ENCODE assay signal across 1 cellular context in the genomic region with DNA sequence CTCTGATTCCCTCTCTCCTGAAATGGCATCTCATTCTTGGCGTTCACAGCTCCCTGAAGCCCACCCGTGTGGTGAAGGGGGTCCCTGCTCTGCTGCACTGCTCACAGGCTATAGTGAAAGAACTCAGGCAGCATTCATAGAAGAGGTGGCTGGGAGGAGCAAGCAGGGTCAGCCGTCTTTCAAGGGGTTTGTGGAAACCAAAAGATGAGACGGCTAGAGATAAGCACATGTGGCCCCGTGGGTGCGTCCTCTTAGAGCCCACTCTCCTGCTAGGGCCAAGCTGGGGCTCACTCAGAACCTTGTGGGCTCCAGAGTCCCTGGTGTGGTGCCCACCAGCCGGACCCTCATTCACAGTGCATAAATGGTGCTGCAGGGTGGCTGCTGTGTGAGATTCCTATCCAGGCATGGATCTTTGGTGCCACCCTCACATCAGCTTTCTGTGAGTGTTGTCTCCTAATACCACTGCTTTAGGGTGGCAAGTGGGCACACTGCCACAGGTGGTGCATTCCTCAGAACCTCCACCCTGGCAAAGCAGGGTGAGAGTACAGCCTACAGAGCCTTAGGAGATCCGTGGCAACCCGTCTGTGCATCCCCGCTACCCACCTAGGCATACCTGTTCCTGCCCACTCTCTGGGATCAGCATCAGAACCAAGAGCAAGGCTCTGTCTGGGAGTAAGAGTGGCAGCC.
TF ChIP-seq lines count a peak whose summit lies in the region.

No MANE protein-coding gene starts in this region.

TF ChIP-seq in K562, 482 proteins besides CTCF, POLR2A, EP300 and RAD21 (continued from another document):
- TF ChIP-seq, protein P1, sequence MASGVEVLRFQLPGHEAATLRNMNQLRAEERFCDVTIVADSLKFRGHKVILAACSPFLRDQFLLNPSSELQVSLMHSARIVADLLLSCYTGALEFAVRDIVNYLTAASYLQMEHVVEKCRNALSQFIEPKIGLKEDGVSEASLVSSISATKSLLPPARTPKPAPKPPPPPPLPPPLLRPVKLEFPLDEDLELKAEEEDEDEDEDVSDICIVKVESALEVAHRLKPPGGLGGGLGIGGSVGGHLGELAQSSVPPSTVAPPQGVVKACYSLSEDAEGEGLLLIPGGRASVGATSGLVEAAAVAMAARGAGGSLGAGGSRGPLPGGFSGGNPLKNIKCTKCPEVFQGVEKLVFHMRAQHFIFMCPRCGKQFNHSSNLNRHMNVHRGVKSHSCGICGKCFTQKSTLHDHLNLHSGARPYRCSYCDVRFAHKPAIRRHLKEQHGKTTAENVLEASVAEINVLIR (CRISPR knock-in tag; IDR thresholded peaks at IDR 0.05), result no peak
- TF ChIP-seq SLC30A9 (CRISPR knock-in tag; IDR thresholded peaks at IDR 0.05) (no peak), CXXC5 (CRISPR knock-in tag; IDR thresholded peaks at IDR 0.05) (peak; percentile 39; the same call in 1 of the 2 replicates), SMARCC2 (IDR thresholded peaks at IDR 0.05; ENCODE audit: low read depth) (no peak), STAG1 (CRISPR knock-in tag; IDR thresholded peaks at IDR 0.05; ENCODE audit: borderline replicate concordance) (no peak), PTRF (tag; IDR thresholded peaks at IDR 0.05) (no peak), MTA2 (IDR thresholded peaks at IDR 0.05; ENCODE audit: low read depth) (peak; percentile 6; the same call in 1 of the 2 replicates), DMBX1 (CRISPR knock-in tag; IDR thresholded peaks at IDR 0.05; ENCODE audit: borderline replicate concordance) (no peak), FOXJ2 (tag; IDR thresholded peaks at IDR 0.05) (no peak), MYC (IDR thresholded peaks at IDR 0.05; ENCODE audit: low read depth, low read length) (peak; percentile 22; the same call in 1 of the 2 replicates), MYC (CRISPR knock-in tag; IDR thresholded peaks at IDR 0.05; ENCODE audit: borderline replicate concordance, low read depth) (no peak), RBM25 (IDR thresholded peaks at IDR 0.05; ENCODE audit: low read depth, low read length, severe bottlenecking) (no peak), SETDB1 (IDR thresholded peaks at IDR 0.05; ENCODE audit: low read length) (no peak), ZNF174 (CRISPR knock-in tag; IDR thresholded peaks at IDR 0.05) (no peak), MYNN (IDR thresholded peaks at IDR 0.05) (peak; percentile 1; the same call in 1 of the 2 replicates), MYNN (CRISPR knock-in tag; IDR thresholded peaks at IDR 0.05) (no peak), BDP1 (IDR thresholded peaks at IDR 0.05; ENCODE audit: insufficient read depth, insufficient read length) (no peak), NR2F6 (CRISPR knock-in tag; IDR thresholded peaks at IDR 0.05) (no peak), CBFA2T2 (conservative IDR thresholded peaks at IDR 0.05) (no peak), NCOA6 (IDR thresholded peaks at IDR 0.05) (no peak), NEUROD1 (IDR thresholded peaks at IDR 0.05; ENCODE audit: borderline replicate concordance, low read depth, low read length, partially characterized antibody) (no peak), ZSCAN29 (IDR thresholded peaks at IDR 0.05) (no peak), ZNF764 (CRISPR knock-in tag; IDR thresholded peaks at IDR 0.05; ENCODE audit: low read depth) (no peak), STAT5A (IDR thresholded peaks at IDR 0.05; ENCODE audit: borderline replicate concordance, low read length) (0 out of 2 replicates have a peak, but pooled peaks have one; percentile 11), NFYB (IDR thresholded peaks at IDR 0.05; ENCODE audit: extremely low read depth, insufficient read length) (no peak), DDX20 (tag; IDR thresholded peaks at IDR 0.05; ENCODE audit: low read depth) (no peak), PURB (CRISPR knock-in tag; IDR thresholded peaks at IDR 0.05; ENCODE audit: low read depth) (no peak), CBX3 (IDR thresholded peaks at IDR 0.05; ENCODE audit: borderline replicate concordance in 1 of 2, low read length in 2 of 2) (no peak), WHSC1 (IDR thresholded peaks at IDR 0.05; ENCODE audit: low read length) (no peak), ZBTB7A (IDR thresholded peaks at IDR 0.05; ENCODE audit: borderline replicate concordance, control insufficient read depth, low read depth, low read length) (peak; percentile 82; the same call in 1 of the 2 replicates), GABPB2 (CRISPR knock-in tag; conservative IDR thresholded peaks at IDR 0.05) (no peak), POLR2H (tag; IDR thresholded peaks at IDR 0.05; ENCODE audit: low read depth) (no peak), MCM7 (IDR thresholded peaks at IDR 0.05) (no peak), L3MBTL2 (IDR thresholded peaks at IDR 0.05) (0 out of 2 replicates have a peak, but pooled peaks have one; percentile 22), RBM14 (IDR thresholded peaks at IDR 0.05; ENCODE audit: borderline replicate concordance, insufficient read depth, low read depth, low read length) (no peak)
- TF ChIP-seq, protein P2, sequence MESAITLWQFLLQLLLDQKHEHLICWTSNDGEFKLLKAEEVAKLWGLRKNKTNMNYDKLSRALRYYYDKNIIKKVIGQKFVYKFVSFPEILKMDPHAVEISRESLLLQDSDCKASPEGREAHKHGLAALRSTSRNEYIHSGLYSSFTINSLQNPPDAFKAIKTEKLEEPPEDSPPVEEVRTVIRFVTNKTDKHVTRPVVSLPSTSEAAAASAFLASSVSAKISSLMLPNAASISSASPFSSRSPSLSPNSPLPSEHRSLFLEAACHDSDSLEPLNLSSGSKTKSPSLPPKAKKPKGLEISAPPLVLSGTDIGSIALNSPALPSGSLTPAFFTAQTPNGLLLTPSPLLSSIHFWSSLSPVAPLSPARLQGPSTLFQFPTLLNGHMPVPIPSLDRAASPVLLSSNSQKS (CRISPR knock-in tag; IDR thresholded peaks at IDR 0.05), result no peak
- TF ChIP-seq, protein P3, sequence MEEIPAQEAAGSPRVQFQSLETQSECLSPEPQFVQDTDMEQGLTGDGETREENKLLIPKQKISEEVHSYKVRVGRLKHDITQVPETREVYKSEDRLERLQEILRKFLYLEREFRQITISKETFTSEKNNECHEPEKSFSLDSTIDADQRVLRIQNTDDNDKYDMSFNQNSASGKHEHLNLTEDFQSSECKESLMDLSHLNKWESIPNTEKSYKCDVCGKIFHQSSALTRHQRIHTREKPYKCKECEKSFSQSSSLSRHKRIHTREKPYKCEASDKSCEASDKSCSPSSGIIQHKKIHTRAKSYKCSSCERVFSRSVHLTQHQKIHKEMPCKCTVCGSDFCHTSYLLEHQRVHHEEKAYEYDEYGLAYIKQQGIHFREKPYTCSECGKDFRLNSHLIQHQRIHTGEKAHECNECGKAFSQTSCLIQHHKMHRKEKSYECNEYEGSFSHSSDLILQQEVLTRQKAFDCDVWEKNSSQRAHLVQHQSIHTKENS (CRISPR knock-in tag; IDR thresholded peaks at IDR 0.05), result no peak
- TF ChIP-seq, protein P4, sequence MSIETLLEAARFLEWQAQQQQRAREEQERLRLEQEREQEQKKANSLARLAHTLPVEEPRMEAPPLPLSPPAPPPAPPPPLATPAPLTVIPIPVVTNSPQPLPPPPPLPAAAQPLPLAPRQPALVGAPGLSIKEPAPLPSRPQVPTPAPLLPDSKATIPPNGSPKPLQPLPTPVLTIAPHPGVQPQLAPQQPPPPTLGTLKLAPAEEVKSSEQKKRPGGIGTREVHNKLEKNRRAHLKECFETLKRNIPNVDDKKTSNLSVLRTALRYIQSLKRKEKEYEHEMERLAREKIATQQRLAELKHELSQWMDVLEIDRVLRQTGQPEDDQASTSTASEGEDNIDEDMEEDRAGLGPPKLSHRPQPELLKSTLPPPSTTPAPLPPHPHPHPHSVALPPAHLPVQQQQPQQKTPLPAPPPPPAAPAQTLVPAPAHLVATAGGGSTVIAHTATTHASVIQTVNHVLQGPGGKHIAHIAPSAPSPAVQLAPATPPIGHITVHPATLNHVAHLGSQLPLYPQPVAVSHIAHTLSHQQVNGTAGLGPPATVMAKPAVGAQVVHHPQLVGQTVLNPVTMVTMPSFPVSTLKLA (conservative IDR thresholded peaks at IDR 0.05), result 0 out of 4 replicates have a peak, but pooled peaks of 1 of the 2 experiments have one; percentile 25
- TF ChIP-seq, protein P5, sequence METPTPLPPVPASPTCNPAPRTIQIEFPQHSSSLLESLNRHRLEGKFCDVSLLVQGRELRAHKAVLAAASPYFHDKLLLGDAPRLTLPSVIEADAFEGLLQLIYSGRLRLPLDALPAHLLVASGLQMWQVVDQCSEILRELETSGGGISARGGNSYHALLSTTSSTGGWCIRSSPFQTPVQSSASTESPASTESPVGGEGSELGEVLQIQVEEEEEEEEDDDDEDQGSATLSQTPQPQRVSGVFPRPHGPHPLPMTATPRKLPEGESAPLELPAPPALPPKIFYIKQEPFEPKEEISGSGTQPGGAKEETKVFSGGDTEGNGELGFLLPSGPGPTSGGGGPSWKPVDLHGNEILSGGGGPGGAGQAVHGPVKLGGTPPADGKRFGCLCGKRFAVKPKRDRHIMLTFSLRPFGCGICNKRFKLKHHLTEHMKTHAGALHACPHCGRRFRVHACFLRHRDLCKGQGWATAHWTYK (CRISPR knock-in tag; IDR thresholded peaks at IDR 0.05), result no peak
- TF ChIP-seq, protein P6, sequence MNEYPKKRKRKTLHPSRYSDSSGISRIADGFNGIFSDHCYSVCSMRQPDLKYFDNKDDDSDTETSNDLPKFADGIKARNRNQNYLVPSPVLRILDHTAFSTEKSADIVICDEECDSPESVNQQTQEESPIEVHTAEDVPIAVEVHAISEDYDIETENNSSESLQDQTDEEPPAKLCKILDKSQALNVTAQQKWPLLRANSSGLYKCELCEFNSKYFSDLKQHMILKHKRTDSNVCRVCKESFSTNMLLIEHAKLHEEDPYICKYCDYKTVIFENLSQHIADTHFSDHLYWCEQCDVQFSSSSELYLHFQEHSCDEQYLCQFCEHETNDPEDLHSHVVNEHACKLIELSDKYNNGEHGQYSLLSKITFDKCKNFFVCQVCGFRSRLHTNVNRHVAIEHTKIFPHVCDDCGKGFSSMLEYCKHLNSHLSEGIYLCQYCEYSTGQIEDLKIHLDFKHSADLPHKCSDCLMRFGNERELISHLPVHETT (CRISPR knock-in tag; conservative IDR thresholded peaks at IDR 0.05 in 1 of 2, IDR thresholded peaks at IDR 0.05 in 1 of 2), result no peak
- TF ChIP-seq, protein P7, sequence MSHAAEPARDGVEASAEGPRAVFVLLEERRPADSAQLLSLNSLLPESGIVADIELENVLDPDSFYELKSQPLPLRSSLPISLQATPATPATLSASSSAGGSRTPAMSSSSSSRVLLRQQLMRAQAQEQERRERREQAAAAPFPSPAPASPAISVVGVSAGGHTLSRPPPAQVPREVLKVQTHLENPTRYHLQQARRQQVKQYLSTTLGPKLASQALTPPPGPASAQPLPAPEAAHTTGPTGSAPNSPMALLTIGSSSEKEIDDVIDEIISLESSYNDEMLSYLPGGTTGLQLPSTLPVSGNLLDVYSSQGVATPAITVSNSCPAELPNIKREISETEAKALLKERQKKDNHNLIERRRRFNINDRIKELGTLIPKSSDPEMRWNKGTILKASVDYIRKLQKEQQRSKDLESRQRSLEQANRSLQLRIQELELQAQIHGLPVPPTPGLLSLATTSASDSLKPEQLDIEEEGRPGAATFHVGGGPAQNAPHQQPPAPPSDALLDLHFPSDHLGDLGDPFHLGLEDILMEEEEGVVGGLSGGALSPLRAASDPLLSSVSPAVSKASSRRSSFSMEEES (CRISPR knock-in tag; IDR thresholded peaks at IDR 0.05), result no peak
- TF ChIP-seq, protein P8, sequence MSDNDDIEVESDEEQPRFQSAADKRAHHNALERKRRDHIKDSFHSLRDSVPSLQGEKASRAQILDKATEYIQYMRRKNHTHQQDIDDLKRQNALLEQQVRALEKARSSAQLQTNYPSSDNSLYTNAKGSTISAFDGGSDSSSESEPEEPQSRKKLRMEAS (CRISPR knock-in tag; IDR thresholded peaks at IDR 0.05), result 0 out of 2 replicates have a peak, but pooled peaks have one; percentile 5
- TF ChIP-seq, protein P9, sequence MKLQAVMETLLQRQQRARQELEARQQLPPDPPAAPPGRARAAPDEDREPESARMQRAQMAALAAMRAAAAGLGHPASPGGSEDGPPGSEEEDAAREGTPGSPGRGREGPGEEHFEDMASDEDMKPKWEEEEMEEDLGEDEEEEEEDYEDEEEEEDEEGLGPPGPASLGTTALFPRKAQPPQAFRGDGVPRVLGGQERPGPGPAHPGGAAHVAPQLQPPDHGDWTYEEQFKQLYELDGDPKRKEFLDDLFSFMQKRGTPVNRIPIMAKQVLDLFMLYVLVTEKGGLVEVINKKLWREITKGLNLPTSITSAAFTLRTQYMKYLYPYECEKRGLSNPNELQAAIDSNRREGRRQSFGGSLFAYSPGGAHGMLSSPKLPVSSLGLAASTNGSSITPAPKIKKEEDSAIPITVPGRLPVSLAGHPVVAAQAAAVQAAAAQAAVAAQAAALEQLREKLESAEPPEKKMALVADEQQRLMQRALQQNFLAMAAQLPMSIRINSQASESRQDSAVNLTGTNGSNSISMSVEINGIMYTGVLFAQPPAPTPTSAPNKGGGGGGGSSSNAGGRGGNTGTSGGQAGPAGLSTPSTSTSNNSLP (IDR thresholded peaks at IDR 0.05; ENCODE audit: borderline replicate concordance, low read depth, low read length), result no peak
